18 cellular contexts compared by ENCODE assay signal in the genomic region with DNA sequence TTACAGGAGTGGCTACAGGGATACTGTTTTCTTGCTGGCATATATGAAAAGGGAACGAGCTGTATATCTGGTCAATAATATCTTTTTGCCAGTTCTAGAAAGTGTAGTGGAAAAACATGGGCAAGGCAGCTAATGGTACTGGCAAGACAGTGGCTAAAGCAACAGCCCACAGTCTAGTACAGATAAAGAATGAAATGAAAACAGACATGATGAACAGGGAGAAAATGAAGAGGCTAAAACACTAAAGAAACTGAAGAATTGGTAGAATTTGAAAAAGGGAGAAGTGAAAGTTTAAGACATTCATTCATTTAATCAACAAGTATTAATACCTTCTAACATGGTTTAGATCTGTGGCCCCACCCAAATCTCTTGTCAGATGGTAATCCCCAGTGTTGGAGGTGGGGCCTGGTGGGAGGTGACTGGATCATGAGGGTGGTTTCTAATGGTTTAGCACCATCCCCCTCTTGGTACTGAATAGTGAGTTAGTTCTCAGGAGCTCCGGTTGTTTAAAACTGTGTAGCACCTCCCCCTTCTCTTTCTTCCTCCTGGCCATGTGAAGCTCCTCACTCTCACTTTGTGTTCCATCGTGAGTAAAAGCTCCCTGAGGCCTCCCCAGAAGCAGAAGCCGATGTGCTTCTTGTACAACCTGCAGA.
"Had no signal": no experiment of that assay in that cellular context is flagged by ENCODE, and none has a peak within 500 bp of the region (broad histone marks: within the 10 kb centered on the region; RNA-seq: fewer than 3 reads in every experiment).

No MANE protein-coding gene starts in this region.

- H3K36me3 ChIP-seq: heart right ventricle, left lung, neutrophil, thyroid gland had no signal

- H3K9me3 ChIP-seq: heart right ventricle, left lung, neutrophil, thyroid gland had no signal

- H3K27me3 ChIP-seq: heart right ventricle, left lung, neutrophil, thyroid gland had no signal

- H3K36me3 Mint-ChIP-seq: natural killer cell had no signal

- ATAC-seq: activated naive CD8-positive, alpha-beta T cell treated with anti-CD3 and anti-CD28 coated beads, Interleukin-2, amount 50 U/mL, for 24 hours; heart right ventricle; left lung; natural killer cell; T-helper 17 cell had no signal

- H3K9me3 Mint-ChIP-seq: activated naive CD8-positive, alpha-beta T cell treated with anti-CD3 and anti-CD28 coated beads, Interleukin-2, amount 50 U/mL, for 24 hours; activated T-helper 2 cell treated with anti-CD3 and anti-CD28 coated beads, Interferon-gamma antibody, Interleukin-2, Interleukin-4, amounts not matched to agents 10 μg/mL and 5 μg/mL and 100 μg/mL, durations not matched to agents 14 hours and 24 hours and 36 hours; natural killer cell had no signal

- H3K4me1 Mint-ChIP-seq: natural killer cell had no signal

- H3K27ac ChIP-seq: heart right ventricle, left lung, neutrophil, parathyroid adenoma, thyroid gland had no signal

- FAIRE-seq: keratinocyte, urothelium cell line had no signal

- H3K27ac Mint-ChIP-seq: activated naive CD4-positive, alpha-beta T cell treated with anti-CD3 and anti-CD28 coated beads for 36 hours; activated naive CD8-positive, alpha-beta T cell treated with anti-CD3 and anti-CD28 coated beads, Interleukin-2, amount 50 U/mL, for 24 hours; activated T-helper 2 cell treated with anti-CD3 and anti-CD28 coated beads, Interferon-gamma antibody, Interleukin-2, Interleukin-4, amounts not matched to agents 10 μg/mL and 5 μg/mL and 100 μg/mL, durations not matched to agents 14 hours and 24 hours and 36 hours; natural killer cell; T-helper 17 cell had no signal

- H3K4me3 Mint-ChIP-seq: activated naive CD4-positive, alpha-beta T cell treated with anti-CD3 and anti-CD28 coated beads for 36 hours; activated naive CD8-positive, alpha-beta T cell treated with anti-CD3 and anti-CD28 coated beads, Interleukin-2, amount 50 U/mL, for 24 hours; natural killer cell; T-helper 17 cell had no signal

- DNase-seq: activated CD4-positive, alpha-beta T cell treated with anti-CD3 and anti-CD28 coated beads, Interleukin-2, amount 50 U/mL, for 1 hour; activated CD4-positive, CD25-positive, alpha-beta regulatory T cell; activated naive CD4-positive, alpha-beta T cell treated with anti-CD3 and anti-CD28 coated beads for 36 hours; activated naive CD8-positive, alpha-beta T cell treated with anti-CD3 and anti-CD28 coated beads, Interleukin-2, amount 50 U/mL, for 24 hours; activated T-cell treated with anti-CD3 and anti-CD28 coated beads for 4 hours; aorta; effector CD8-positive, alpha-beta T cell; heart right ventricle; left lung; natural killer cell; stimulated activated CD4-positive, alpha-beta T cell treated with anti-CD3 and anti-CD28 coated beads, Interleukin-2, amount 100 ng/mL, for 24 hours; T-helper 17 cell; thyroid gland had no signal

- H3K4me3 ChIP-seq: heart right ventricle, left lung, thyroid gland had no signal

- H3K4me1 ChIP-seq: heart right ventricle, left lung, parathyroid adenoma, thyroid gland had no signal

- H3K27me3 Mint-ChIP-seq: activated naive CD8-positive, alpha-beta T cell treated with anti-CD3 and anti-CD28 coated beads, Interleukin-2, amount 50 U/mL, for 24 hours; T-helper 17 cell had no signal
